In the genomic region with DNA sequence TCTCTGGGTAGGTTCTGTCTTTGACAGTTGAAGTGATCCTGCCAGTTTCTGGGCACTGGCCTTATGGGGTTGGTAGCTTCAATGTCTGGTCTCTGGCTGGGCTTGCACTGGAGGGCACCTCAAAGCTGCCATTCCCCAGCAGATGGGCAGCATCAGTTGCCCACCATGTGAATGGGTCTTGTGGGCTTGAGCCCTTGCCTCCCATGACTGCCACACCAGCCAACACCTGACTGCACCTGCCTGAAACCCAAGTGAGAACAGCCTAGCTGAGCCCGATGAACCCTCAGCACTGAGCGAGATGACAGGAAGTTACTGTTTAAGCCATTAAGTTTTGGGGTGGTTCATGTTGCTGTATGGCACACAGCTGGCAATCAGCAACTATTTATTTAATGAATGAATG, we compare ENCODE assay signal across 20 cellular contexts.
A peak's percentile ranks its signal among the peaks of the same experiment; 100 is the strongest.
DNase-seq lines count a peak whose midpoint lies in the region; ATAC-seq, FAIRE-seq and TF ChIP-seq lines count a peak whose summit lies in the region.
"Had no signal": no experiment of that assay in that cellular context is flagged by ENCODE, and none has a peak within 500 bp of the region (broad histone marks: within the 10 kb centered on the region; RNA-seq: fewer than 3 reads in every experiment).

No MANE protein-coding gene starts in this region.

- H3K4me3 ChIP-seq in H1 (ENCODE audit: extremely low read depth in 1 of 4, insufficient read depth in 2 of 4, low read depth in 3 of 4, low read length in 4 of 4) (no peak overlapping the region), neuronal stem cell (ENCODE audit: low read length in 2 of 2) (no peak overlapping the region)
- H3K4me3 ChIP-seq: GM12878 had no signal

- H3K23ac ChIP-seq in H1 (ENCODE audit: insufficient read length) (no peak overlapping the region), neuronal stem cell (ENCODE audit: low read depth, low read length, poor library complexity) (no peak overlapping the region)

- no peak for ATAC-seq in GM21515 (IDR thresholded peaks at IDR 0.05; ENCODE audit: unreplicated experiment)
- ATAC-seq: GM12878 had no signal

- TF ChIP-seq RAD21 in H1 (IDR thresholded peaks at IDR 0.05 in 1 of 2, conservative IDR thresholded peaks at IDR 0.05 in 1 of 2; ENCODE audit: low read depth in 2 of 2, low read length in 2 of 2) = no peak

- H2AFZ ChIP-seq in H1 (ENCODE audit: low read length) (no peak overlapping the region), neuronal stem cell (ENCODE audit: low read length) (no peak overlapping the region)

- no peaks in the 10 kb centered on the region for H3K27me3 ChIP-seq in H1 (replicated peaks in 1 of 4; ENCODE audit: control insufficient read depth in 3 of 4, extremely low read depth in 1 of 4, insufficient read depth in 3 of 4, low read length in 3 of 4)
- H3K27me3 ChIP-seq in neuronal stem cell (ENCODE audit: control insufficient read depth in 3 of 3, insufficient read depth in 3 of 3, low read depth in 1 of 3, low read length in 3 of 3) = no peaks in the 10 kb centered on the region

- H3K4me1 ChIP-seq in H1 (replicated peaks in 1 of 4; ENCODE audit: control insufficient read depth in 3 of 4, insufficient read depth in 4 of 4, low read length in 3 of 4) (peaks cover 0 to 7% (median 2%) of the 10 kb centered on the region in 4 experiments; a peak in 3 of 7 replicates), neuronal stem cell (ENCODE audit: control insufficient read depth in 2 of 2, insufficient read depth in 1 of 2, low read depth in 1 of 2, low read length in 2 of 2) (no peaks in the 10 kb centered on the region)
- H3K4me1 ChIP-seq: BE2C had no signal

- H4K20me1 ChIP-seq in H1 (replicated peaks in 1 of 2; ENCODE audit: control insufficient read depth in 1 of 2, insufficient read depth in 2 of 2, low read length in 2 of 2) = no peaks in the 10 kb centered on the region

- H4K8ac ChIP-seq in H1 (ENCODE audit: extremely low read depth, insufficient read depth, low read length) (no peak overlapping the region), neuronal stem cell (ENCODE audit: low read depth, low read length) (no peak overlapping the region)

- H3K18ac ChIP-seq in H1 (ENCODE audit: extremely low read depth, low read length) (no peak overlapping the region), neuronal stem cell (ENCODE audit: low read length) (peak overlapping the region; percentile 17)

- H3K4me2 ChIP-seq in H1 (ENCODE audit: insufficient read depth in 1 of 2, low read depth in 2 of 2, low read length in 2 of 2) (no peak overlapping the region), neuronal stem cell (ENCODE audit: insufficient read depth, low read length, poor library complexity, severe bottlenecking) (no peak overlapping the region)

- H3K9ac ChIP-seq in H1 (replicated peaks in 1 of 4; ENCODE audit: extremely low read depth in 1 of 4, low read depth in 3 of 4, low read length in 3 of 4) = no peak overlapping the region
- H3K9ac ChIP-seq in neuronal stem cell (ENCODE audit: low read depth, low read length, poor library complexity) = no peak overlapping the region

- WGBS in H1 (ENCODE audit: extremely low coverage in 1 of 2, insufficient coverage in 1 of 2, insufficient read length in 1 of 2, insufficient replicate concordance in 2 of 2, low coverage in 1 of 2, low lambda C conversion rate in 2 of 2, missing lambda C conversion rate in 1 of 2), 2 experiments = 100% methylated on average over 2 of the region's 2 CpGs; no CpG with 5 or more reads in 1 of the 2 experiments
- WGBS in neuronal stem cell (ENCODE audit: extremely low coverage in 2 of 2, insufficient read length in 2 of 2, insufficient replicate concordance in 1 of 2), 2 donors = no CpG with 5 or more reads among the region's 2 CpGs

- no peaks in the 10 kb centered on the region for H3K79me2 ChIP-seq in H1 (ENCODE audit: control insufficient read depth in 1 of 2, insufficient read depth in 2 of 2, low read length in 2 of 2)

- H2AK5ac ChIP-seq in H1 (ENCODE audit: low read depth, low read length) (peak overlapping the region; percentile 91; the same call in 1 of the 2 replicates), neuronal stem cell (ENCODE audit: low read depth, low read length) (no peak overlapping the region)

- POLR2A ChIA-PET in H1 (lab: Charles Lee; ENCODE audit: partially characterized antibody) = interaction anchor here (2.3 kb wide), 1 partner anchor 58 kb away, joined by 5 read pairs; no protein-coding TSS in a partner anchor

- CTCF ChIA-PET in H1 (lab: Charles Lee; ENCODE audit: partially characterized antibody) = interaction anchor here (1.3 to 1.6 kb wide), 2 partner anchors 9 to 43 kb away, joined by 3 to 4 read pairs; no protein-coding TSS in a partner anchor

- H2BK5ac ChIP-seq in H1 (ENCODE audit: low read depth, low read length) (peak overlapping the region; percentile 30; the same call in 1 of the 2 replicates), neuronal stem cell (ENCODE audit: low read length) (no peak overlapping the region)

- H3K36me3 ChIP-seq in H1 (ENCODE audit: control insufficient read depth in 2 of 4, insufficient read depth in 4 of 4, low read length in 3 of 4) (no peaks in the 10 kb centered on the region), neuronal stem cell (replicated peaks in 1 of 2; ENCODE audit: control insufficient read depth in 2 of 2, insufficient read depth in 2 of 2, low read length in 2 of 2) (no peaks in the 10 kb centered on the region)
- H3K36me3 ChIP-seq: BE2C had no signal

- no peak for TF ChIP-seq EP300 in H1 (IDR thresholded peaks at IDR 0.05; ENCODE audit: borderline replicate concordance in 1 of 2, low read depth in 2 of 2, low read length in 2 of 2)

- H3K4ac ChIP-seq in H1 (replicated peaks; ENCODE audit: insufficient read length, low read depth, low read length) = no peak overlapping the region
- no peak overlapping the region for H3K4ac ChIP-seq in neuronal stem cell (ENCODE audit: low read length)

- H3K9me3 ChIP-seq in H1 (ENCODE audit: insufficient read depth in 2 of 2, low read depth in 1 of 2, low read length in 1 of 2) (no peaks in the 10 kb centered on the region), neuronal stem cell (replicated peaks in 1 of 2; ENCODE audit: control insufficient read depth in 2 of 2, insufficient read depth in 1 of 2, low read depth in 1 of 2, low read length in 2 of 2) (no peaks in the 10 kb centered on the region)
- H3K9me3 ChIP-seq: BE2C, Caco-2 had no signal

- no peak for TF ChIP-seq POLR2A in H1 (IDR thresholded peaks at IDR 0.05; ENCODE audit: control extremely low read depth in 1 of 2, low read depth in 2 of 2, low read length in 2 of 2)

- H3K56ac ChIP-seq in H1 (replicated peaks; ENCODE audit: insufficient read length, low read depth, low read length) = no peak overlapping the region

- DNase-seq in COLO668 (lab: John Stamatoyannopoulos, UW; ENCODE audit: unreplicated experiment) = peak; percentile 3
- DNase-seq in HTR-8/SVneo (ENCODE audit: insufficient read length, low spot score) = no peak
- DNase-seq in H1 (ENCODE audit: low read depth in 1 of 2, low spot score in 2 of 2) = no peak
- DNase-seq in neuronal stem cell (ENCODE audit: low spot score) = no peak
- DNase-seq in kidney tubule cell (ENCODE audit: low spot score) = no peak
- DNase-seq in cortex of kidney (lab: John Stamatoyannopoulos, UW) = no peak
- DNase-seq: ACHN; BE2C; C1 segment of cervical spinal cord; Caco-2; CD4-positive, CD25-positive, alpha-beta regulatory T cell; CD8-positive, alpha-beta memory T cell; DND-41; EL; HCEC 1CT; KBM-7 had no signal

- FAIRE-seq in HTR-8/SVneo (lab: Jason Lieb, UNC) (peak; percentile 42), H1 (lab: Jason Lieb, UNC) (no peak)
- FAIRE-seq: A204.1, D721Med, GM12878 had no signal

- TF ChIP-seq CTCF in H1 (IDR thresholded peaks at IDR 0.05; ENCODE audit: control extremely low read depth in 1 of 3, insufficient read depth in 1 of 3, low read depth in 1 of 3, low read length in 3 of 3) = no peak

- H3K79me1 ChIP-seq in H1 (ENCODE audit: low read depth, low read length) = no peaks in the 10 kb centered on the region
- no peaks in the 10 kb centered on the region for H3K79me1 ChIP-seq in neuronal stem cell (ENCODE audit: low read depth, low read length)

- no peaks in the 10 kb centered on the region for H3K23me2 ChIP-seq in H1 (ENCODE audit: low read depth, low read length)

- H2BK15ac ChIP-seq in H1 (ENCODE audit: low read length) (0 out of 2 replicates have a peak overlapping the region, but pooled peaks have one; percentile 75), neuronal stem cell (ENCODE audit: low read length) (no peak overlapping the region)

- H3K14ac ChIP-seq in H1 (ENCODE audit: insufficient read length) (no peak overlapping the region), neuronal stem cell (ENCODE audit: low read length) (no peak overlapping the region)

- no peak overlapping the region for H3K27ac ChIP-seq in H1 (ENCODE audit: low read depth, low read length)
- no peak overlapping the region for H3K27ac ChIP-seq in neuronal stem cell (replicated peaks; ENCODE audit: low read length)

- no peak overlapping the region for H2BK120ac ChIP-seq in H1 (replicated peaks; ENCODE audit: low read depth, low read length)
- no peak overlapping the region for H2BK120ac ChIP-seq in neuronal stem cell (ENCODE audit: low read depth, low read length)

- no peak overlapping the region for H4K5ac ChIP-seq in H1 (ENCODE audit: insufficient read length, low read depth, low read length)

- H4K91ac ChIP-seq in H1 (replicated peaks; ENCODE audit: insufficient read length, low read length) = peak overlapping the region; percentile 3
- no peak overlapping the region for H4K91ac ChIP-seq in neuronal stem cell (ENCODE audit: low read depth, low read length, poor library complexity)

- peak overlapping the region; percentile 99 for H2BK20ac ChIP-seq in H1 (ENCODE audit: low read length)

- H2BK12ac ChIP-seq in H1 (ENCODE audit: low read depth, low read length) = 0 out of 2 replicates have a peak overlapping the region, but pooled peaks have one; percentile 50
- no peak overlapping the region for H2BK12ac ChIP-seq in neuronal stem cell (ENCODE audit: low read length)

TF ChIP-seq in H1, 55 proteins besides CTCF, POLR2A, EP300 and RAD21:
- TF ChIP-seq, protein P1, sequence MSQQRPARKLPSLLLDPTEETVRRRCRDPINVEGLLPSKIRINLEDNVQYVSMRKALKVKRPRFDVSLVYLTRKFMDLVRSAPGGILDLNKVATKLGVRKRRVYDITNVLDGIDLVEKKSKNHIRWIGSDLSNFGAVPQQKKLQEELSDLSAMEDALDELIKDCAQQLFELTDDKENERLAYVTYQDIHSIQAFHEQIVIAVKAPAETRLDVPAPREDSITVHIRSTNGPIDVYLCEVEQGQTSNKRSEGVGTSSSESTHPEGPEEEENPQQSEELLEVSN (IDR thresholded peaks at IDR 0.05) = no peak
- no peak for TF ChIP-seq NANOG (IDR thresholded peaks at IDR 0.05; ENCODE audit: insufficient read depth, low read depth, low read length, poor library complexity, severe bottlenecking)
- TF ChIP-seq TCF12 (IDR thresholded peaks at IDR 0.05; ENCODE audit: low read depth, low read length) = no peak
- TF ChIP-seq SP4 (IDR thresholded peaks at IDR 0.05; ENCODE audit: low read length) = no peak
- TF ChIP-seq RXRA (IDR thresholded peaks at IDR 0.05; ENCODE audit: insufficient read depth, low read depth, low read length) = no peak
- no peak for TF ChIP-seq GTF2F1 (IDR thresholded peaks at IDR 0.05; ENCODE audit: borderline replicate concordance, low read depth, low read length)
